Comparison of ENCODE assay signal across 8 cellular contexts in genomic region chr19:18340237-18340989, GRCh38. TPM values are rescaled to one million over a fixed set of nuclear protein-coding genes. Genes with fewer than 3 reads are reported as not detected.
A peak's percentile ranks its signal among the peaks of the same experiment; 100 is the strongest.
DNase-seq lines count a peak whose midpoint lies in the region; ATAC-seq and TF ChIP-seq lines count a peak whose summit lies in the region.

Gene PGPEP1 (plus strand): TSS chr19:18340598. CDS start chr19:18340682, 84 bp downstream.

- DNase-seq in ELF-1 (ENCODE audit: low read depth, low spot score), result peak; percentile 58
- peak; percentile 35 for DNase-seq in HFFc6
- DNase-seq in NOMO-1 treated with dmso at 0.1 percent for 144 hours (lab: John Stamatoyannopoulos, UW; ENCODE audit: unreplicated experiment), result peak; percentile 34
- peak; percentile 58 for DNase-seq in activated T-cell treated with anti-CD3 and anti-CD28 coated beads for 24 hours (ENCODE audit: low read depth)
- DNase-seq in epithelial cell of esophagus (ENCODE audit: low read depth), result peak; percentile 27
- peak; percentile 86 to 89 (median 88) for DNase-seq in mucosa of descending colon
- DNase-seq in stimulated activated CD8-positive, alpha-beta memory T cell treated with anti-CD3 and anti-CD28 coated beads, Interleukin-4, amount 100 ng/mL, for 24 hours (ENCODE audit: low read depth), result peak; percentile 68

- no peaks in the 10 kb centered on the region for H3K9me3 ChIP-seq in mucosa of descending colon

- no peak for TF ChIP-seq CTCF in HFFc6 (IDR thresholded peaks at IDR 0.05)
- no peak for TF ChIP-seq CTCF in epithelial cell of esophagus (IDR thresholded peaks at IDR 0.05; ENCODE audit: insufficient read depth, low read depth, low read length, missing control alignments)
- TF ChIP-seq CTCF in mucosa of descending colon (IDR thresholded peaks at IDR 0.05), result no peak

- peak within 1 kb of the TSS; percentile 86 for H3K4me3 Mint-ChIP-seq in HFFc6

- H3K4me1 Mint-ChIP-seq in HFFc6 (ENCODE audit: low read depth), result peaks cover 13% of the 10 kb centered on the region

- H3K36me3 Mint-ChIP-seq in HFFc6 (ENCODE audit: low read depth), result peaks cover 5% of the 10 kb centered on the region; the same call in 1 of the 2 replicates

- peaks cover 2% of the 10 kb centered on the region; the same call in 1 of the 2 replicates for H3K27me3 Mint-ChIP-seq in HFFc6 (ENCODE audit: insufficient read depth)

- H3K9me3 Mint-ChIP-seq in HFFc6, result no peaks in the 10 kb centered on the region

- ATAC-seq in mucosa of descending colon (peak; percentile 91), GM21367 (IDR thresholded peaks at IDR 0.05; ENCODE audit: unreplicated experiment) (no peak)

- H3K4me1 ChIP-seq in mucosa of descending colon (ENCODE audit: low read depth), result peaks cover 15% of the 10 kb centered on the region

- intact Hi-C loops in mucosa of descending colon (cut with DNase I, micrococcal nuclease), result loop anchor here (10.0 kb wide), 1 partner anchor 64 kb away; no protein-coding TSS in a partner anchor

- H3K36me3 ChIP-seq in mucosa of descending colon (ENCODE audit: low read depth), result no peaks in the 10 kb centered on the region

- H3K4me3 ChIP-seq in epithelial cell of esophagus (ENCODE audit: low read length) (peak within 1 kb of the TSS; percentile 41), mucosa of descending colon (peak within 1 kb of the TSS; percentile 65)

- H3K27ac Mint-ChIP-seq in HFFc6, result peak within 1 kb of the TSS; percentile 71

RNA-seq across cellular contexts. Expression of gene PGPEP1, which starts in this region (rescaled TPM):
- 10 to 100 TPM; 30.5 to 54.1 (median 32.4) TPM for total RNA-seq in HFFc6 (2021; fragmentation: NEBNext Ultra II Directional; extraction: Animal tissue kit (Norgen Biotek cat#: 25700))
- 10 to 100 TPM; 77.1 to 97.4 (median 91.5) TPM for total RNA-seq in mucosa of descending colon

Comparison
In these comparisons a context has a peak if more than half of its experiments do, and no peak if none do; other contexts are left out.
1. DNase-seq: peak in every context shown above with its lines; median percentile 88 in mucosa of descending colon; 68 in stimulated activated CD8-positive, alpha-beta memory T cell treated with anti-CD3 and anti-CD28 coated beads, Interleukin-4, amount 100 ng/mL, for 24 hours; 58 in ELF-1; 58 in activated T-cell treated with anti-CD3 and anti-CD28 coated beads for 24 hours; 35 in HFFc6; 34 in NOMO-1 treated with dmso at 0.1 percent for 144 hours; 27 in epithelial cell of esophagus.